ENCODE assay signal across 10 cellular contexts in genomic region chr1:8004113-8004802, GRCh38. TPM values are rescaled to one million over a fixed set of nuclear protein-coding genes. Genes with fewer than 3 reads are reported as not detected.
A peak's percentile ranks its signal among the peaks of the same experiment; 100 is the strongest.
DNase-seq lines count a peak whose midpoint lies in the region; ATAC-seq, FAIRE-seq and TF ChIP-seq lines count a peak whose summit lies in the region.
"Had no signal": no experiment of that assay in that cellular context is flagged by ENCODE, and none has a peak within 500 bp of the region (broad histone marks: within the 10 kb centered on the region; RNA-seq: fewer than 3 reads in every experiment).

No MANE protein-coding gene starts in this region.

- no peaks in the 10 kb centered on the region; the same call in 1 of the 2 replicates for H4K20me1 ChIP-seq in K562 (replicated peaks; ENCODE audit: control insufficient read depth, insufficient read depth, low read length)

- FAIRE-seq in K562 (lab: Jason Lieb, UNC), result no peak
- no peak for FAIRE-seq in small intestine (lab: Jason Lieb, UNC)

- H2AFZ ChIP-seq in K562 (ENCODE audit: low read depth, low read length), result peak overlapping the region; percentile 56

- H3K4me2 ChIP-seq in K562 (ENCODE audit: insufficient read depth, low read length), result peak overlapping the region; percentile 71

- TF ChIP-seq EP300 in K562 (IDR thresholded peaks at IDR 0.05; ENCODE audit: low read length), result no peak

- no peaks in the 10 kb centered on the region for H3K79me2 ChIP-seq in K562 (ENCODE audit: control insufficient read depth, insufficient read depth, low read length)

- no peak for TF ChIP-seq CTCF in K562 (IDR thresholded peaks at IDR 0.05 in 2 of 3, conservative IDR thresholded peaks at IDR 0.05 in 1 of 3; ENCODE audit: insufficient read depth in 2 of 3, low read depth in 1 of 3, low read length in 3 of 3)

- peak overlapping the region; percentile 72; the same call in 2 of the 3 replicates for H3K27ac ChIP-seq in K562 (ENCODE audit: extremely low read depth, low read depth, low read length)
- peak overlapping the region; percentile 28 to 76 for H3K27ac ChIP-seq in small intestine (ENCODE audit: low read depth in 1 of 2, low read length in 1 of 2)

- peaks cover 2% of the 10 kb centered on the region; the same call in 1 of the 3 replicates for H3K36me3 ChIP-seq in K562 (ENCODE audit: control insufficient read depth, insufficient read depth, low read length)
- H3K36me3 ChIP-seq in small intestine (ENCODE audit: control insufficient read depth in 2 of 2, insufficient read depth in 2 of 2, low read length in 2 of 2), result no peaks in the 10 kb centered on the region

- TF ChIP-seq RAD21 in K562 (CRISPR knock-in tag; conservative IDR thresholded peaks at IDR 0.05 in 1 of 2, IDR thresholded peaks at IDR 0.05 in 1 of 2), result no peak

- peaks cover 22 to 42% of the 10 kb centered on the region in 2 experiments for H3K4me1 ChIP-seq in K562 (replicated peaks in 1 of 2; ENCODE audit: control insufficient read depth in 2 of 2, insufficient read depth in 2 of 2, low read length in 2 of 2)
- peaks cover 0 to 2% of the 10 kb centered on the region in 2 donors for H3K4me1 ChIP-seq in small intestine (ENCODE audit: control insufficient read depth in 2 of 2, insufficient read depth in 1 of 2, low read depth in 1 of 2, low read length in 1 of 2)

- in situ Hi-C loops in K562 (cut with MboI), result no loop called here

- no peaks in the 10 kb centered on the region for H3K9me3 ChIP-seq in K562 (replicated peaks; ENCODE audit: control insufficient read depth, insufficient read depth, low read depth, low read length)
- no peaks in the 10 kb centered on the region for H3K9me3 ChIP-seq in small intestine (ENCODE audit: control insufficient read depth, low read depth)

- 48% methylated on average over 18 of the region's 18 CpGs for WGBS in K562 (ENCODE audit: insufficient coverage, low coverage, missing lambda C conversion rate)
- 58 to 79% (median 77%) methylated on average over 18 of the region's 18 CpGs for WGBS in small intestine, 3 donors

- no TSS peak for BruUV-seq in K562 (replicated peaks; lab: Mats Ljungman, UMichigan)

- DNase-seq in HT-29 (ENCODE audit: low spot score), result peak; percentile 4
- no peak for DNase-seq in K562 (ENCODE audit: extremely low read depth in 1 of 4, low spot score in 3 of 4)
- peak; percentile 62 for DNase-seq in inferior parietal cortex (ENCODE audit: extremely low spot score)
- no peak for DNase-seq in small intestine
- DNase-seq in activated T-cell treated with anti-CD3 and anti-CD28 coated beads, Interleukin-2, amount 50 U/mL, for 1 hour, result no peak
- DNase-seq in NCI-H510A (lab: John Stamatoyannopoulos, UW), result no peak
- DNase-seq: activated B cell treated with CpG ODN at 0.5 μM for 24 hours; effector CD4-positive, alpha-beta T cell had no signal

- H3K4me3 ChIP-seq in K562 (no peak overlapping the region), small intestine (ENCODE audit: low read depth in 1 of 2, low read length in 2 of 2) (no peak overlapping the region)

- intact Hi-C loops in K562 (cut with micrococcal nuclease), result no loop called here

- peak; percentile 9; the same call in 2 of the 3 replicates for ATAC-seq in K562
- no peak for ATAC-seq in HG03280 (IDR thresholded peaks at IDR 0.05; ENCODE audit: unreplicated experiment)
- ATAC-seq in GM18505 (IDR thresholded peaks at IDR 0.05; ENCODE audit: unreplicated experiment), result no peak

- TF ChIP-seq POLR2A in K562 (conservative IDR thresholded peaks at IDR 0.05), result no peak
- TF ChIP-seq POLR2A in GM18505 (IDR thresholded peaks at IDR 0.05; ENCODE audit: borderline replicate concordance, extremely low read depth, insufficient read depth, insufficient read length), result no peak

- POLR2A ChIA-PET in K562 (lab: Yijun Ruan, JAX), result no interaction called here

- H3K9ac ChIP-seq in K562 (ENCODE audit: insufficient read depth in 1 of 2, low read depth in 2 of 2, low read length in 2 of 2), result peak overlapping the region in 1 of 2 experiments; percentile 3; a peak in 2 of 4 replicates

- H3K27me3 ChIP-seq in K562 (ENCODE audit: control insufficient read depth in 2 of 2, insufficient read depth in 2 of 2, low read length in 2 of 2) (no peaks in the 10 kb centered on the region), small intestine (ENCODE audit: control insufficient read depth in 2 of 2, insufficient read depth in 2 of 2, low read length in 2 of 2) (no peaks in the 10 kb centered on the region)

- CTCF ChIA-PET in K562 (lab: Yijun Ruan, JAX; ENCODE audit: low intra/inter-chr PET ratio), result interaction anchor here (0.6 kb wide), 1 partner anchor 97 kb away, joined by 4 read pairs; no protein-coding TSS in a partner anchor

- H3K9me1 ChIP-seq in K562 (ENCODE audit: control insufficient read depth, insufficient read depth, low read length), result no peaks in the 10 kb centered on the region

TF ChIP-seq in K562, 482 proteins besides CTCF, POLR2A, EP300 and RAD21 (continues in another document):
- TF ChIP-seq, protein P1, sequence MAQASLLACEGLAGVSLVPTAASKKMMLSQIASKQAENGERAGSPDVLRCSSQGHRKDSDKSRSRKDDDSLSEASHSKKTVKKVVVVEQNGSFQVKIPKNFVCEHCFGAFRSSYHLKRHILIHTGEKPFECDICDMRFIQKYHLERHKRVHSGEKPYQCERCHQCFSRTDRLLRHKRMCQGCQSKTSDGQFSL (CRISPR knock-in tag; IDR thresholded peaks at IDR 0.05), result no peak
- TF ChIP-seq, protein P1 (tag; IDR thresholded peaks at IDR 0.05), result no peak
- TF ChIP-seq NFRKB (IDR thresholded peaks at IDR 0.05; ENCODE audit: low read depth) (no peak), HMGXB4 (CRISPR knock-in tag; IDR thresholded peaks at IDR 0.05) (no peak), CEBPB (tag; IDR thresholded peaks at IDR 0.05) (no peak), TAL1 (IDR thresholded peaks at IDR 0.05) (no peak), CC2D1A (IDR thresholded peaks at IDR 0.05) (no peak), BHLHE40 (IDR thresholded peaks at IDR 0.05; ENCODE audit: low read length) (no peak), PURB (CRISPR knock-in tag; IDR thresholded peaks at IDR 0.05; ENCODE audit: low read depth) (no peak)

RNA-seq across cellular contexts. Expression of gene ERRFI1, which starts 21.9 kb away (rescaled TPM):
- total RNA-seq in HT-29 (2014; rRNA removed; shearing (Covaris generic)), result 76.1 and 76.5 TPM in 2 replicates
- total RNA-seq in K562 (2011; cell fraction: chromatin; rRNA removed; ENCODE audit: low replicate concordance), result 3.7 and 4.7 TPM in 2 replicates
- 1.7 TPM in 2 replicates for total RNA-seq in K562 (2011; cell fraction: nucleolus; rRNA removed)
- 2.5 and 3.8 TPM in 2 replicates for total RNA-seq in K562 (2011; cell fraction: nucleoplasm; rRNA removed)
- total RNA-seq in K562 (2014; rRNA removed), result 0.68 and 0.73 TPM in 2 replicates
- total RNA-seq in K562 (2014; rRNA removed; fragmentation: Illumina TruSeq; extraction: Trizol), result 1.5 and 1.8 TPM in 2 replicates
- total RNA-seq in K562 (2015; rRNA removed; fragmentation: Illumina TruSeq; extraction: Trizol), result 0.98 and 1.1 TPM in 2 replicates
- total RNA-seq in K562 (2021), result 1.6 and 1.9 TPM in 2 replicates
- polyA plus RNA-seq in K562 (2011; rRNA removed), result 1.7 and 4.4 TPM in 2 replicates
- 1.3 and 2.7 TPM in 2 replicates for polyA plus RNA-seq in K562 (2011; cell fraction: cytosol; rRNA removed)
- 3.0 and 4.1 TPM in 2 replicates for polyA plus RNA-seq in K562 (2011; cell fraction: nucleus; rRNA removed)
- 1.9 and 2.1 TPM in 2 replicates for polyA plus RNA-seq in K562 (2012)
- 1.4 and 1.8 TPM in 2 replicates for polyA plus RNA-seq in K562 (2014; fragmentation: Illumina TruSeq; extraction: Trizol)
- polyA plus RNA-seq in K562 (2014; fragmentation: Nextera tagmentation; extraction: Ambion mirVana), result under 1 TPM; 0.67 to 0.72 TPM
- 0.80 and 2.0 TPM in 2 replicates for polyA plus RNA-seq in K562 (2014; rRNA removed)
- polyA minus RNA-seq in K562 (2011; rRNA and poly(A)+ RNA removed), result 1.3 and 1.9 TPM in 2 replicates
- polyA minus RNA-seq in K562 (2011; cell fraction: cytosol; rRNA and poly(A)+ RNA removed), result 1.2 and 1.5 TPM in 2 replicates
- polyA minus RNA-seq in K562 (2011; cell fraction: nucleus; rRNA and poly(A)+ RNA removed), result 1.2 and 1.5 TPM in 2 replicates
- 10 to 100 TPM; 32.5 to 39.1 (median 35.7) TPM for polyA plus RNA-seq in small intestine

RNA-seq across cellular contexts. Expression of gene PARK7, which starts 42.7 kb away (rescaled TPM):
- total RNA-seq in HT-29 (2014; rRNA removed; shearing (Covaris generic)), result 189 and 198 TPM in 2 replicates
- total RNA-seq in K562 (2011; cell fraction: chromatin; rRNA removed; ENCODE audit: low replicate concordance), result 81.4 and 87.8 TPM in 2 replicates
- total RNA-seq in K562 (2011; cell fraction: nucleolus; rRNA removed), result 72.1 and 72.5 TPM in 2 replicates
- 120 and 137 TPM in 2 replicates for total RNA-seq in K562 (2011; cell fraction: nucleoplasm; rRNA removed)
- total RNA-seq in K562 (2014; rRNA removed), result 338 and 413 TPM in 2 replicates
- 431 and 459 TPM in 2 replicates for total RNA-seq in K562 (2014; rRNA removed; fragmentation: Illumina TruSeq; extraction: Trizol)
- total RNA-seq in K562 (2015; rRNA removed; fragmentation: Illumina TruSeq; extraction: Trizol), result 358 and 374 TPM in 2 replicates
- total RNA-seq in K562 (2021), result 481 and 484 TPM in 2 replicates
- polyA plus RNA-seq in K562 (2011; rRNA removed), result 462 and 543 TPM in 2 replicates
- polyA plus RNA-seq in K562 (2011; cell fraction: cytosol; rRNA removed), result 168 and 348 TPM in 2 replicates
- polyA plus RNA-seq in K562 (2011; cell fraction: nucleus; rRNA removed), result 85.5 and 167 TPM in 2 replicates
- 387 and 679 TPM in 2 replicates for polyA plus RNA-seq in K562 (2012)
- 423 and 468 TPM in 2 replicates for polyA plus RNA-seq in K562 (2014; fragmentation: Illumina TruSeq; extraction: Trizol)
- polyA plus RNA-seq in K562 (2014; fragmentation: Nextera tagmentation; extraction: Ambion mirVana), result 1,000 to 10,000 TPM; 1,113 to 1,298 TPM
- polyA plus RNA-seq in K562 (2014; rRNA removed), result 648 and 751 TPM in 2 replicates
- 322 and 330 TPM in 2 replicates for polyA minus RNA-seq in K562 (2011; rRNA and poly(A)+ RNA removed)
- 106 and 108 TPM in 2 replicates for polyA minus RNA-seq in K562 (2011; cell fraction: cytosol; rRNA and poly(A)+ RNA removed)
- 32.7 and 66.8 TPM in 2 replicates for polyA minus RNA-seq in K562 (2011; cell fraction: nucleus; rRNA and poly(A)+ RNA removed)
- 100 to 1,000 TPM; 206 to 297 (median 239) TPM for polyA plus RNA-seq in small intestine

Comparison
In these comparisons a context has a peak if more than half of its experiments do, and no peak if none do; other contexts are left out.
1. DNase-seq: peak in HT-29 (single experiment) and inferior parietal cortex (single experiment); none in K562 (0 of 4), small intestine (single experiment), activated T-cell treated with anti-CD3 and anti-CD28 coated beads, Interleukin-2, amount 50 U/mL, for 1 hour (single experiment) and NCI-H510A (single experiment).
2. RNA of gene ERRFI1, which starts 21.9 kb away (total RNA-seq): 76.1 to 76.5 TPM in HT-29; 0.68 to 4.7 TPM in K562; every median in the first group is over 10 times any median in the second.